Comparison of ENCODE assay signal across 8 cellular contexts in the genomic region with DNA sequence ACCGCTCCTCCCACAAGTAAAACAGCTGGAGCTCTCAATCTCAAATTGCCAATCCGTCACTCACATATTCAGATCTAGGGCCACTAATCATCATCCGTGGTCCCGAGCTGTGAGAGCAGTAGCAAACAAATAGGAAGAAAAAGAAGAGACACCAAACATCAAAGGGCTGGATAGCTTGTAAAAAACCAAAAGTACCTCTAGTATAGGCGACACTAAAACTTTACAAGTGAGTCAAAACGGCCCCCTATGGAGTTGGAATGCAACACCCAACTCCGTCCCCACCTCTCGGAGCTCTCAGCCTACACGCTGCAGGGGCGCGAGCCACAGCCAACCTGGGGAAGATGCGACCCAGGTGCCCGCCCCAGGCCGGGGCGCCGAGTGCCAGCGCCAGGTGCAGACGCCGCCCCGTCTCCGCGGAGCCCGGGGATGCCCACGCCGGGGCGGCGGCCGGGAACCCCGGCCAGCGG. TPM values are rescaled to one million over a fixed set of nuclear protein-coding genes. Genes with fewer than 3 reads are reported as not detected.
DNase-seq lines count a peak whose midpoint lies in the region; ATAC-seq and TF ChIP-seq lines count a peak whose summit lies in the region.

No MANE protein-coding gene starts in this region.

- ATAC-seq in GM18907 (IDR thresholded peaks at IDR 0.05; ENCODE audit: unreplicated experiment) (peak; percentile 55), HG03159 (IDR thresholded peaks at IDR 0.05; ENCODE audit: unreplicated experiment) (peak; percentile 43)

- H3K36me3 ChIP-seq in BJ (ENCODE audit: control insufficient read depth, insufficient read depth, low read length) (no peaks in the 10 kb centered on the region), adipocyte (ENCODE audit: control insufficient read depth, insufficient read depth, low read length, severe bottlenecking) (peaks cover 9% of the 10 kb centered on the region), iPS-20b (ENCODE audit: insufficient read depth, low read depth, low read length) (peaks cover 15% of the 10 kb centered on the region)

- H3K9ac ChIP-seq in adipocyte (ENCODE audit: low read length): peak overlapping the region; percentile 91
- peak overlapping the region; percentile 82 for H3K9ac ChIP-seq in iPS-20b (ENCODE audit: low read depth, low read length)

- H3K4me3 ChIP-seq in BJ (ENCODE audit: low read depth, low read length) (peak overlapping the region; percentile 83), adipocyte (ENCODE audit: low read length) (peak overlapping the region; percentile 88), iPS-20b (ENCODE audit: low read length) (peak overlapping the region; percentile 93)

- H3K9me3 ChIP-seq in adipocyte (ENCODE audit: control insufficient read depth, low read length): no peaks in the 10 kb centered on the region
- no peaks in the 10 kb centered on the region for H3K9me3 ChIP-seq in iPS-20b (ENCODE audit: insufficient read depth, low read depth, low read length)

- no peaks in the 10 kb centered on the region for H3K27me3 ChIP-seq in BJ (ENCODE audit: control insufficient read depth, insufficient read depth, low read length)
- no peaks in the 10 kb centered on the region for H3K27me3 ChIP-seq in adipocyte (replicated peaks; ENCODE audit: control insufficient read depth, insufficient read depth, low read length)
- H3K27me3 ChIP-seq in iPS-20b (ENCODE audit: insufficient read depth, low read length): no peaks in the 10 kb centered on the region

- POLR2A ChIA-PET in BJ (lab: Charles Lee): interaction anchor here (0.6 kb wide), 2 partner anchors 23 to 28 kb away, joined by 3 to 6 read pairs; no protein-coding TSS in a partner anchor
- POLR2A ChIA-PET in RWPE1 (lab: Yijun Ruan, JAX; ENCODE audit: low non-redundant PET): interaction anchor here (0.7 to 0.9 kb wide), 2 partner anchors 25 to 149 kb away, joined by 3 read pairs; no protein-coding TSS in a partner anchor

- H3K27ac ChIP-seq in RWPE1 (peak overlapping the region; percentile 81), iPS-20b (ENCODE audit: low read length) (no peak overlapping the region)

- CTCF ChIA-PET in BJ (lab: Yijun Ruan, JAX): interaction anchor here (0.7 to 2.6 kb wide), 19 partner anchors 9 to 153 kb away, joined by 3 to 16 read pairs (median 6); no protein-coding TSS in a partner anchor
- CTCF ChIA-PET in RWPE1 (lab: Yijun Ruan, JAX): interaction anchor here (0.6 to 1.7 kb wide), 15 partner anchors 7 to 713 kb away, joined by 3 to 10 read pairs (median 5); no protein-coding TSS in a partner anchor

- H3K4me1 ChIP-seq in adipocyte (ENCODE audit: control insufficient read depth, insufficient read depth, low read length): peaks cover 17% of the 10 kb centered on the region
- H3K4me1 ChIP-seq in iPS-20b (ENCODE audit: insufficient read depth, low read length): peaks cover 4% of the 10 kb centered on the region; the same call in 1 of the 2 replicates

- TF ChIP-seq CTCF in BJ (IDR thresholded peaks at IDR 0.05; ENCODE audit: insufficient read depth, low read depth, low read length): no peak
- TF ChIP-seq CTCF in RWPE1 (conservative IDR thresholded peaks at IDR 0.05; ENCODE audit: low read depth): no peak

- DNase-seq in BJ (ENCODE audit: low read depth) (no peak), RWPE1 (ENCODE audit: low spot score) (peak; percentile 26), adipocyte (ENCODE audit: low read depth) (peak; percentile 48), cerebellum (ENCODE audit: low spot score) (no peak)
- DNase-seq in stimulated activated CD4-positive, alpha-beta T cell treated with anti-CD3 and anti-CD28 coated beads, Interleukin-1b, Interleukin-23, amount 100 ng/mL, for 1 hour (ENCODE audit: low read depth in 2 of 2): peak; percentile 8 to 10

RNA-seq across cellular contexts. Expression of a gene that starts 0.6 kb away (rescaled TPM):
- 13.1 and 32.0 TPM in 2 replicates for polyA plus RNA-seq in BJ (2011; rRNA removed)
- 7.0 and 9.0 TPM in 2 replicates for polyA minus RNA-seq in BJ (2011; rRNA and poly(A)+ RNA removed)
- total RNA-seq in cerebellum: 82.7 TPM

Comparison
In these comparisons a context has a peak if more than half of its experiments do, and no peak if none do; other contexts are left out.
1. DNase-seq: peak in RWPE1 (single experiment), adipocyte (single experiment) and stimulated activated CD4-positive, alpha-beta T cell treated with anti-CD3 and anti-CD28 coated beads, Interleukin-1b, Interleukin-23, amount 100 ng/mL, for 1 hour (2 of 2); none in BJ (single experiment) and cerebellum (single experiment).
2. Peak in every context shown above with its lines, with median percentiles within 50 percentile points of each other: H3K4me3 ChIP-seq.